In genomic region chr20:50491168-50491567, GRCh38 we compare ENCODE assay signal across 19 cellular contexts.
"Had no signal": no experiment of that assay in that cellular context is flagged by ENCODE, and none has a peak within 500 bp of the region (broad histone marks: within the 10 kb centered on the region; RNA-seq: fewer than 3 reads in every experiment).

No MANE protein-coding gene starts in this region.

- H3K79me2 ChIP-seq: hepatocyte had no signal

- H3K4me2 ChIP-seq: hepatocyte had no signal

- H3K36me3 Mint-ChIP-seq: naive thymus-derived CD8-positive, alpha-beta T cell had no signal

- H3K9me3 ChIP-seq: esophagus muscularis mucosa, mucosa of descending colon, ovary, right atrium auricular region, tibial nerve, upper lobe of right lung, vagina had no signal

- ATAC-seq: left ventricle myocardium superior; naive thymus-derived CD8-positive, alpha-beta T cell; upper lobe of right lung had no signal

- FAIRE-seq: colon, small intestine had no signal

- H3K4me3 Mint-ChIP-seq: endodermal cell; naive thymus-derived CD8-positive, alpha-beta T cell; neural crest cell had no signal

- H3K4me1 ChIP-seq: esophagus muscularis mucosa, right atrium auricular region, tibial nerve, upper lobe of right lung had no signal

- H3K27me3 ChIP-seq: esophagus muscularis mucosa, hepatocyte, ovary, right atrium auricular region, tibial nerve, upper lobe of right lung, vagina had no signal

- H3K4me3 ChIP-seq: esophagus muscularis mucosa, hepatocyte, mucosa of descending colon, ovary, right atrium auricular region, tibial nerve, upper lobe of right lung, vagina had no signal

- H3K9me3 Mint-ChIP-seq: naive thymus-derived CD8-positive, alpha-beta T cell; neural crest cell had no signal

- H3K36me3 ChIP-seq: esophagus muscularis mucosa, ovary, right atrium auricular region, tibial nerve, upper lobe of right lung, vagina had no signal

- H3K4me1 Mint-ChIP-seq: endodermal cell, neural crest cell had no signal

- DNase-seq: cerebellar nuclear complex; effector CD4-positive, alpha-beta T cell; endodermal cell; left colon; left ventricle myocardium superior; mucosa of descending colon; naive thymus-derived CD8-positive, alpha-beta T cell; ovary; small intestine; stimulated activated CD4-positive, alpha-beta T cell treated with anti-CD3 and anti-CD28 coated beads, Interleukin-12 subunit alpha, Interleukin-12 subunit beta, amount 100 ng/mL, for 4 hours; stimulated activated naive CD4-positive, alpha-beta T cell treated with Interleukin-2 at 50 U/mL for 16 hours; upper lobe of right lung had no signal

- H2AFZ ChIP-seq: hepatocyte had no signal

- H3K27ac ChIP-seq: esophagus muscularis mucosa, hepatocyte, ovary, right atrium auricular region, tibial nerve, upper lobe of right lung, vagina had no signal

- H3K27ac Mint-ChIP-seq: endodermal cell had no signal
